In genomic region chr3:167102071-167102470, GRCh38 we compare ENCODE assay signal across 13 cellular contexts.
DNase-seq lines count a peak whose midpoint lies in the region; ATAC-seq, FAIRE-seq and TF ChIP-seq lines count a peak whose summit lies in the region.
"Had no signal": no experiment of that assay in that cellular context is flagged by ENCODE, and none has a peak within 500 bp of the region (broad histone marks: within the 10 kb centered on the region; RNA-seq: fewer than 3 reads in every experiment).

No MANE protein-coding gene starts in this region.

- ATAC-seq in GM23338 (peak; percentile 86), GM19351 (IDR thresholded peaks at IDR 0.05; ENCODE audit: unreplicated experiment) (no peak), GM21576 (IDR thresholded peaks at IDR 0.05; ENCODE audit: unreplicated experiment) (no peak)
- ATAC-seq: naive thymus-derived CD8-positive, alpha-beta T cell had no signal

- H4K20me1 ChIP-seq in DOHH2 (ENCODE audit: control insufficient read depth, insufficient read depth, low read depth, low read length) (no peaks in the 10 kb centered on the region), GM23338 (replicated peaks; ENCODE audit: insufficient read depth) (no peaks in the 10 kb centered on the region), OCI-LY7 (ENCODE audit: insufficient read depth, low read length) (no peaks in the 10 kb centered on the region), keratinocyte (ENCODE audit: control insufficient read depth, extremely low read depth, insufficient read depth, low read length) (no peaks in the 10 kb centered on the region)

- H3K4me3 ChIP-seq in DOHH2 (ENCODE audit: low read length) (no peak overlapping the region), GM23338 (no peak overlapping the region), OCI-LY7 (ENCODE audit: low read depth, low read length, poor library complexity, severe bottlenecking) (no peak overlapping the region), keratinocyte (ENCODE audit: control insufficient read depth in 2 of 3, extremely low read depth in 1 of 3, insufficient read depth in 2 of 3, low read depth in 1 of 3, low read length in 3 of 3) (no peak overlapping the region)
- H3K4me3 ChIP-seq: suprapubic skin had no signal

- no peak overlapping the region for H3K9ac ChIP-seq in keratinocyte (ENCODE audit: control insufficient read depth, extremely low read depth, insufficient read depth, low read length)

- no peaks in the 10 kb centered on the region for H3K9me1 ChIP-seq in keratinocyte (ENCODE audit: control insufficient read depth, extremely low read depth, insufficient read depth, low read length)

- H3K9me3 Mint-ChIP-seq in GM23338, result no peaks in the 10 kb centered on the region
- H3K9me3 Mint-ChIP-seq in activated naive CD4-positive, alpha-beta T cell treated with anti-CD3 and anti-CD28 coated beads for 36 hours, result peaks cover 2% of the 10 kb centered on the region

- H3K27ac ChIP-seq in DOHH2 (ENCODE audit: low read depth, low read length) (no peak overlapping the region), GM23338 (ENCODE audit: low read depth) (no peak overlapping the region), OCI-LY7 (ENCODE audit: low read depth, low read length, poor library complexity, severe bottlenecking) (no peak overlapping the region), keratinocyte (ENCODE audit: control insufficient read depth, insufficient read depth, low read length) (no peak overlapping the region)
- H3K27ac ChIP-seq: suprapubic skin had no signal

- dilution Hi-C loops in keratinocyte (cut with MboI; ENCODE audit: extremely low pct_ligation_motif_present, low sequenced_read_pairs), result no loop called here

- intact Hi-C loops in OCI-LY7 (cut with micrococcal nuclease; ENCODE audit: unreplicated experiment), result no loop called here
- intact Hi-C loops in activated naive CD4-positive, alpha-beta T cell treated with anti-CD3 and anti-CD28 coated beads for 36 hours (cut with micrococcal nuclease), result no loop called here

- FAIRE-seq in keratinocyte (lab: Jason Lieb, UNC), result no peak
- FAIRE-seq: colon had no signal

- peak overlapping the region; percentile 84; the same call in 1 of the 2 replicates for H2AFZ ChIP-seq in GM23338
- no peak overlapping the region for H2AFZ ChIP-seq in OCI-LY7 (ENCODE audit: low read length)
- H2AFZ ChIP-seq in keratinocyte (ENCODE audit: control insufficient read depth, low read length), result no peak overlapping the region

- H3K4me2 ChIP-seq in DOHH2 (ENCODE audit: low read length) (no peak overlapping the region), GM23338 (no peak overlapping the region), OCI-LY7 (ENCODE audit: low read length) (no peak overlapping the region), keratinocyte (ENCODE audit: control insufficient read depth, extremely low read depth, insufficient read depth, low read depth, low read length) (no peak overlapping the region)

- H3K4me1 Mint-ChIP-seq in GM23338, result no peaks in the 10 kb centered on the region
- H3K4me1 Mint-ChIP-seq in activated naive CD4-positive, alpha-beta T cell treated with anti-CD3 and anti-CD28 coated beads for 36 hours (ENCODE audit: low read depth), result no peaks in the 10 kb centered on the region
- H3K4me1 Mint-ChIP-seq: naive thymus-derived CD8-positive, alpha-beta T cell had no signal

- H3F3A ChIP-seq in DOHH2 (ENCODE audit: control insufficient read depth, insufficient read depth) (no peaks in the 10 kb centered on the region), GM23338 (replicated peaks; ENCODE audit: low read depth) (no peaks in the 10 kb centered on the region)

- H3K4me1 ChIP-seq in DOHH2 (ENCODE audit: control insufficient read depth, low read length) (no peaks in the 10 kb centered on the region), GM23338 (ENCODE audit: insufficient read depth) (no peaks in the 10 kb centered on the region), OCI-LY7 (ENCODE audit: insufficient read depth, low read length, poor library complexity, severe bottlenecking) (no peaks in the 10 kb centered on the region), keratinocyte (ENCODE audit: control insufficient read depth, extremely low read depth, insufficient read depth, low read length) (no peaks in the 10 kb centered on the region)
- H3K4me1 ChIP-seq: suprapubic skin had no signal

- peak; percentile 76 for DNase-seq in GM23338 (ENCODE audit: low spot score)
- peak; percentile 6 for DNase-seq in OCI-LY7 (ENCODE audit: low spot score)
- DNase-seq in keratinocyte (ENCODE audit: low read depth, low spot score), result no peak
- DNase-seq in activated naive CD4-positive, alpha-beta T cell treated with anti-CD3 and anti-CD28 coated beads for 36 hours, result no peak
- DNase-seq: activated naive CD4-positive, alpha-beta T cell treated with Interleukin-2 at 50 U/mL for 16 hours; naive thymus-derived CD8-positive, alpha-beta T cell; NCI-H446 treated with DMSO at 0.1 percent for 48 hours; T-helper 1 cell had no signal

- H3K9me2 ChIP-seq in DOHH2 (replicated peaks; ENCODE audit: control insufficient read depth, low read length) (no peaks in the 10 kb centered on the region), GM23338 (ENCODE audit: insufficient read depth) (no peaks in the 10 kb centered on the region), OCI-LY7 (ENCODE audit: insufficient read depth, low read length) (no peaks in the 10 kb centered on the region)

- peak; percentile 33 for TF ChIP-seq CTCF in DOHH2 (IDR thresholded peaks at IDR 0.05; ENCODE audit: low read depth, low read length, poor library complexity, severe bottlenecking)
- TF ChIP-seq CTCF in GM23338 (conservative IDR thresholded peaks at IDR 0.05; ENCODE audit: low read depth in 2 of 2), result peak; percentile 81 to 88
- TF ChIP-seq CTCF in OCI-LY7 (conservative IDR thresholded peaks at IDR 0.05; ENCODE audit: low read length), result peak; percentile 65
- peak in 2 of 3 experiments; percentile 5 to 18 for TF ChIP-seq CTCF in keratinocyte (optimal IDR thresholded peaks at IDR 0.05 in 1 of 3, IDR thresholded peaks at IDR 0.05 in 1 of 3, conservative IDR thresholded peaks at IDR 0.05 in 1 of 3; ENCODE audit: extremely low read depth in 1 of 3, insufficient read depth in 2 of 3, low read length in 3 of 3)

- no peak overlapping the region for H3K4me3 Mint-ChIP-seq in GM23338
- H3K4me3 Mint-ChIP-seq in activated naive CD4-positive, alpha-beta T cell treated with anti-CD3 and anti-CD28 coated beads for 36 hours, result no peak overlapping the region
- H3K4me3 Mint-ChIP-seq: naive thymus-derived CD8-positive, alpha-beta T cell had no signal

- H3K36me3 ChIP-seq in DOHH2 (ENCODE audit: control insufficient read depth, low read length), result no peaks in the 10 kb centered on the region
- no peaks in the 10 kb centered on the region for H3K36me3 ChIP-seq in GM23338 (ENCODE audit: insufficient read depth)
- no peaks in the 10 kb centered on the region for H3K36me3 ChIP-seq in OCI-LY7 (ENCODE audit: insufficient read depth, low read length)
- no peaks in the 10 kb centered on the region for H3K36me3 ChIP-seq in keratinocyte (ENCODE audit: control insufficient read depth in 2 of 2, extremely low read depth in 1 of 2, insufficient read depth in 2 of 2, low read length in 2 of 2)
- H3K36me3 ChIP-seq: suprapubic skin had no signal

- POLR2A ChIA-PET in OCI-LY7 (lab: Charles Lee), result interaction anchor here (0.6 kb wide), 1 partner anchor 186 kb away, joined by 3 read pairs; no protein-coding TSS in a partner anchor

- H3K27me3 ChIP-seq in DOHH2 (ENCODE audit: control insufficient read depth, low read length), result no peaks in the 10 kb centered on the region
- no peaks in the 10 kb centered on the region for H3K27me3 ChIP-seq in GM23338 (ENCODE audit: insufficient read depth)
- H3K27me3 ChIP-seq in keratinocyte (ENCODE audit: control insufficient read depth, extremely low read depth, insufficient read depth, low read length), result no peaks in the 10 kb centered on the region
- H3K27me3 ChIP-seq: suprapubic skin had no signal

- CTCF ChIA-PET in OCI-LY7 (lab: Charles Lee; ENCODE audit: unreplicated experiment), result no interaction called here
- CTCF ChIA-PET in activated naive CD4-positive, alpha-beta T cell treated with anti-CD3 and anti-CD28 coated beads for 36 hours (lab: Charles Lee), result no interaction called here

- BruUV-seq in OCI-LY7 (replicated peaks; lab: Mats Ljungman, UMichigan), result no TSS peak

- H3K9me3 ChIP-seq in DOHH2 (ENCODE audit: control insufficient read depth, insufficient read depth, low read length) (no peaks in the 10 kb centered on the region), OCI-LY7 (ENCODE audit: low read length) (no peaks in the 10 kb centered on the region), keratinocyte (ENCODE audit: control insufficient read depth, low read depth, low read length) (no peaks in the 10 kb centered on the region)
- H3K9me3 ChIP-seq: suprapubic skin had no signal

- H3K36me3 Mint-ChIP-seq in GM23338 (ENCODE audit: low read depth), result no peaks in the 10 kb centered on the region
- H3K36me3 Mint-ChIP-seq in activated naive CD4-positive, alpha-beta T cell treated with anti-CD3 and anti-CD28 coated beads for 36 hours (ENCODE audit: low read depth), result no peaks in the 10 kb centered on the region
- H3K36me3 Mint-ChIP-seq: naive thymus-derived CD8-positive, alpha-beta T cell had no signal

- H3K27ac Mint-ChIP-seq in GM23338, result no peak overlapping the region
- no peak overlapping the region for H3K27ac Mint-ChIP-seq in activated naive CD4-positive, alpha-beta T cell treated with anti-CD3 and anti-CD28 coated beads for 36 hours
- H3K27ac Mint-ChIP-seq: naive thymus-derived CD8-positive, alpha-beta T cell had no signal

- no peaks in the 10 kb centered on the region for H3K79me2 ChIP-seq in DOHH2 (ENCODE audit: control insufficient read depth, low read length)
- no peaks in the 10 kb centered on the region for H3K79me2 ChIP-seq in GM23338 (replicated peaks; ENCODE audit: insufficient read depth)
- no peaks in the 10 kb centered on the region for H3K79me2 ChIP-seq in OCI-LY7 (ENCODE audit: insufficient read depth, low read depth, low read length)
- no peaks in the 10 kb centered on the region for H3K79me2 ChIP-seq in keratinocyte (ENCODE audit: control insufficient read depth, insufficient read depth, low read length)

- no peaks in the 10 kb centered on the region for H3K27me3 Mint-ChIP-seq in GM23338 (ENCODE audit: insufficient read depth, low read depth, poor library complexity)
- no peaks in the 10 kb centered on the region for H3K27me3 Mint-ChIP-seq in activated naive CD4-positive, alpha-beta T cell treated with anti-CD3 and anti-CD28 coated beads for 36 hours (ENCODE audit: low read depth)
- H3K27me3 Mint-ChIP-seq: naive thymus-derived CD8-positive, alpha-beta T cell had no signal

TF ChIP-seq in GM23338, 12 proteins besides CTCF, POLR2A, EP300 and RAD21 (continues in another document):
- TF ChIP-seq NANOG (IDR thresholded peaks at IDR 0.05; ENCODE audit: borderline replicate concordance), result no peak

Comparison
In these comparisons a context has a peak if more than half of its experiments do, and no peak if none do; other contexts are left out.
1. CTCF ChIP-seq: peak in every context shown above with its lines; median percentile 84 in GM23338; 65 in OCI-LY7; 33 in DOHH2; 12 in keratinocyte.
2. DNase-seq: peak in GM23338 (single experiment) and OCI-LY7 (single experiment); none in keratinocyte (single experiment) and activated naive CD4-positive, alpha-beta T cell treated with anti-CD3 and anti-CD28 coated beads for 36 hours (single experiment).